9 cellular contexts compared by ENCODE assay signal in genomic region chr2:199458017-199458805, GRCh38. TPM values are rescaled to one million over a fixed set of nuclear protein-coding genes. Genes with fewer than 3 reads are reported as not detected.
A peak's percentile ranks its signal among the peaks of the same experiment; 100 is the strongest.
DNase-seq lines count a peak whose midpoint lies in the region; ATAC-seq, FAIRE-seq and TF ChIP-seq lines count a peak whose summit lies in the region.
"Had no signal": no experiment of that assay in that cellular context is flagged by ENCODE, and none has a peak within 500 bp of the region (broad histone marks: within the 10 kb centered on the region; RNA-seq: fewer than 3 reads in every experiment).

No MANE protein-coding gene starts in this region.

- H3K4me1 ChIP-seq in left lung (peaks cover 24 to 52% of the 10 kb centered on the region in 2 donors), thyroid gland (peaks cover 23 to 45% of the 10 kb centered on the region in 2 donors)

- peak overlapping the region; percentile 61 for H3K4me3 ChIP-seq in bronchial epithelial cell (ENCODE audit: low read depth, low read length)
- H3K4me3 ChIP-seq in left lung, result peak overlapping the region; percentile 66 to 79
- H3K4me3 ChIP-seq in thyroid gland (replicated peaks in 1 of 3), result peak overlapping the region; percentile 29 to 83 (median 78)

- no peak for FAIRE-seq in bronchial epithelial cell (lab: Jason Lieb, UNC)
- FAIRE-seq: islet of Langerhans had no signal

- peak; percentile 40 for DNase-seq in activated T-cell treated with anti-CD3 and anti-CD28 coated beads, Interleukin-2, amount 50 U/mL, for 1 hour
- DNase-seq in activated T-cell treated with anti-CD3 and anti-CD28 coated beads for 4 hours (no peak), OCI-M1 (lab: John Stamatoyannopoulos, UW) (peak; percentile 81), bronchial epithelial cell (ENCODE audit: low read depth) (no peak), left lung (peak in 1 of 2 donors; percentile 82), thyroid gland (no peak), COLO829 (ENCODE audit: low spot score) (no peak)

- no peaks in the 10 kb centered on the region for H3K36me3 ChIP-seq in bronchial epithelial cell (ENCODE audit: control insufficient read depth, insufficient read depth, low read length)
- no peaks in the 10 kb centered on the region for H3K36me3 ChIP-seq in left lung
- no peaks in the 10 kb centered on the region for H3K36me3 ChIP-seq in thyroid gland

- peaks cover 40% of the 10 kb centered on the region for H3K27me3 ChIP-seq in bronchial epithelial cell (ENCODE audit: control insufficient read depth, insufficient read depth, low read length)
- peaks cover 74 to 94% of the 10 kb centered on the region in 2 donors for H3K27me3 ChIP-seq in left lung
- peaks cover 56% of the 10 kb centered on the region for H3K27me3 ChIP-seq in thyroid gland

- H3K9me3 ChIP-seq in left lung (no peaks in the 10 kb centered on the region), thyroid gland (no peaks in the 10 kb centered on the region)

- intact Hi-C loops in left lung (cut with DNase I) (no loop called here), thyroid gland (cut with DNase I) (no loop called here)

- peak overlapping the region in 1 of 2 donors; percentile 73 for H3K27ac ChIP-seq in left lung
- peak overlapping the region in 2 of 3 donors; percentile 50 to 68 for H3K27ac ChIP-seq in thyroid gland

- TF ChIP-seq CTCF in bronchial epithelial cell (IDR thresholded peaks at IDR 0.05; ENCODE audit: insufficient read depth, low read length, severe bottlenecking) (no peak), left lung (IDR thresholded peaks at IDR 0.05) (no peak), thyroid gland (IDR thresholded peaks at IDR 0.05) (no peak)

- 1 to 2% methylated on average over 33 to 57 of the region's 75 CpGs for WGBS in thyroid gland, 2 donors

- ATAC-seq in HG02981 (IDR thresholded peaks at IDR 0.05; ENCODE audit: unreplicated experiment) (peak; percentile 14), left lung (peak; percentile 18)

- no peak for TF ChIP-seq POLR2A in thyroid gland (IDR thresholded peaks at IDR 0.05)

RNA-seq across cellular contexts. Expression of gene SATB2, which starts 0.5 kb away (rescaled TPM):
- total RNA-seq in bronchial epithelial cell (1.6 and 2.0 TPM in 2 replicates), left lung (1 to 10 TPM; 4.0 to 4.5 TPM), thyroid gland (1 to 10 TPM; 1.9 to 2.9 (median 1.9) TPM)

Comparison
In these comparisons a context has a peak if more than half of its experiments do, and no peak if none do; other contexts are left out.
1. DNase-seq: peak in activated T-cell treated with anti-CD3 and anti-CD28 coated beads, Interleukin-2, amount 50 U/mL, for 1 hour (single experiment) and OCI-M1 (single experiment); none in activated T-cell treated with anti-CD3 and anti-CD28 coated beads for 4 hours (single experiment), bronchial epithelial cell (single experiment), thyroid gland (0 of 2) and COLO829 (single experiment).
2. Peak in every context shown above with its lines, with median percentiles within 50 percentile points of each other: H3K4me3 ChIP-seq.